9 cellular contexts compared by ENCODE assay signal in genomic region chr2:222320441-222321395, GRCh38. TPM values are rescaled to one million over a fixed set of nuclear protein-coding genes. Genes with fewer than 3 reads are reported as not detected.
A peak's percentile ranks its signal among the peaks of the same experiment; 100 is the strongest.
DNase-seq lines count a peak whose midpoint lies in the region; ATAC-seq and TF ChIP-seq lines count a peak whose summit lies in the region.
"Had no signal": no experiment of that assay in that cellular context is flagged by ENCODE, and none has a peak within 500 bp of the region (broad histone marks: within the 10 kb centered on the region; RNA-seq: fewer than 3 reads in every experiment).

No MANE protein-coding gene starts in this region.

- ATAC-seq in CD4-positive, alpha-beta T cell (ENCODE audit: poor library complexity), result no peak
- ATAC-seq in HG03039 (IDR thresholded peaks at IDR 0.05; ENCODE audit: unreplicated experiment) (no peak), GM21526 (IDR thresholded peaks at IDR 0.05; ENCODE audit: low FRiP score, unreplicated experiment) (no peak), GM21367 (IDR thresholded peaks at IDR 0.05; ENCODE audit: unreplicated experiment) (no peak)

- peak overlapping the region; percentile 87 for H3K4me3 Mint-ChIP-seq in CD4-positive, alpha-beta T cell

- H3K27ac ChIP-seq in CD4-positive, alpha-beta T cell (ENCODE audit: low read depth, low read length), result no peak overlapping the region
- H3K27ac ChIP-seq in ascending aorta, result no peak overlapping the region
- peak overlapping the region; percentile 19 to 79 (median 41) for H3K27ac ChIP-seq in thyroid gland

- H3K9me3 ChIP-seq in CD4-positive, alpha-beta T cell (ENCODE audit: control insufficient read depth, low read length), result no peaks in the 10 kb centered on the region
- no peaks in the 10 kb centered on the region for H3K9me3 ChIP-seq in ascending aorta
- no peaks in the 10 kb centered on the region for H3K9me3 ChIP-seq in thyroid gland

- POLR2A ChIA-PET in CD4-positive, alpha-beta T cell (lab: Charles Lee), result no interaction called here

- TF ChIP-seq CTCF in CD4-positive, alpha-beta T cell (IDR thresholded peaks at IDR 0.05), result no peak
- TF ChIP-seq CTCF in ascending aorta (IDR thresholded peaks at IDR 0.05), result no peak
- no peak for TF ChIP-seq CTCF in thyroid gland (IDR thresholded peaks at IDR 0.05)

- peaks cover 14% of the 10 kb centered on the region for H3K4me1 Mint-ChIP-seq in CD4-positive, alpha-beta T cell (ENCODE audit: low read depth)

- H3K27me3 Mint-ChIP-seq in CD4-positive, alpha-beta T cell, result peaks cover 73% of the 10 kb centered on the region

- H3K36me3 ChIP-seq in ascending aorta (no peaks in the 10 kb centered on the region), thyroid gland (no peaks in the 10 kb centered on the region)

- no peak overlapping the region for H3K27ac Mint-ChIP-seq in CD4-positive, alpha-beta T cell

- H3K9me3 Mint-ChIP-seq in CD4-positive, alpha-beta T cell, result no peaks in the 10 kb centered on the region

- no peak for TF ChIP-seq POLR2A in thyroid gland (IDR thresholded peaks at IDR 0.05)

- WGBS in thyroid gland, 2 donors, result 25 to 29% methylated on average over 34 to 38 of the region's 38 CpGs

- H3K27me3 ChIP-seq in CD4-positive, alpha-beta T cell (ENCODE audit: control insufficient read depth, insufficient read depth, low read length), result peaks cover 42% of the 10 kb centered on the region
- peaks cover 18% of the 10 kb centered on the region for H3K27me3 ChIP-seq in ascending aorta
- H3K27me3 ChIP-seq in thyroid gland, result no peaks in the 10 kb centered on the region

- peaks cover 4 to 12% of the 10 kb centered on the region in 2 donors for H3K4me1 ChIP-seq in ascending aorta
- H3K4me1 ChIP-seq in thyroid gland, result peaks cover 0 to 4% of the 10 kb centered on the region in 2 donors

- no peaks in the 10 kb centered on the region for H3K36me3 Mint-ChIP-seq in CD4-positive, alpha-beta T cell (ENCODE audit: low read depth)

- CTCF ChIA-PET in CD4-positive, alpha-beta T cell (lab: Charles Lee), result no interaction called here

- DNase-seq in CD4-positive, alpha-beta T cell, result no peak
- DNase-seq in HT-29 (ENCODE audit: low spot score) (peak; percentile 2), ascending aorta (ENCODE audit: low spot score in 2 of 2) (no peak), kidney tubule cell (ENCODE audit: low spot score) (peak; percentile 41), thyroid gland (peak; percentile 60)

- H3K4me3 ChIP-seq in ascending aorta, result peak overlapping the region; percentile 56 to 64
- peak overlapping the region in 2 of 3 donors; percentile 13 to 38 for H3K4me3 ChIP-seq in thyroid gland (replicated peaks in 1 of 3)

- intact Hi-C loops in CD4-positive, alpha-beta T cell (cut with DNase I, micrococcal nuclease), result no loop called here
- intact Hi-C loops in ascending aorta (cut with DNase I) (no loop called here), thyroid gland (cut with DNase I) (no loop called here)

RNA-seq across cellular contexts. Expression of gene PAX3, which starts 21.9 kb away (rescaled TPM):
- not detected for total RNA-seq in CD4-positive, alpha-beta T cell
- not detected in 2 replicates for total RNA-seq in HT-29 (2014; rRNA removed; shearing (Covaris generic))
- total RNA-seq in ascending aorta, result not detected
- not detected for total RNA-seq in thyroid gland
- total RNA-seq: lung had no signal

Comparison
In these comparisons a context has a peak if more than half of its experiments do, and no peak if none do; other contexts are left out.
1. DNase-seq: peak in HT-29 (single experiment), kidney tubule cell (single experiment) and thyroid gland (2 of 2); none in CD4-positive, alpha-beta T cell (0 of 10) and ascending aorta (0 of 2).
2. H3K27ac ChIP-seq: peak in thyroid gland (3 of 3); none in CD4-positive, alpha-beta T cell (single experiment) and ascending aorta (0 of 2).